8 cellular contexts compared by ENCODE assay signal in the genomic region with DNA sequence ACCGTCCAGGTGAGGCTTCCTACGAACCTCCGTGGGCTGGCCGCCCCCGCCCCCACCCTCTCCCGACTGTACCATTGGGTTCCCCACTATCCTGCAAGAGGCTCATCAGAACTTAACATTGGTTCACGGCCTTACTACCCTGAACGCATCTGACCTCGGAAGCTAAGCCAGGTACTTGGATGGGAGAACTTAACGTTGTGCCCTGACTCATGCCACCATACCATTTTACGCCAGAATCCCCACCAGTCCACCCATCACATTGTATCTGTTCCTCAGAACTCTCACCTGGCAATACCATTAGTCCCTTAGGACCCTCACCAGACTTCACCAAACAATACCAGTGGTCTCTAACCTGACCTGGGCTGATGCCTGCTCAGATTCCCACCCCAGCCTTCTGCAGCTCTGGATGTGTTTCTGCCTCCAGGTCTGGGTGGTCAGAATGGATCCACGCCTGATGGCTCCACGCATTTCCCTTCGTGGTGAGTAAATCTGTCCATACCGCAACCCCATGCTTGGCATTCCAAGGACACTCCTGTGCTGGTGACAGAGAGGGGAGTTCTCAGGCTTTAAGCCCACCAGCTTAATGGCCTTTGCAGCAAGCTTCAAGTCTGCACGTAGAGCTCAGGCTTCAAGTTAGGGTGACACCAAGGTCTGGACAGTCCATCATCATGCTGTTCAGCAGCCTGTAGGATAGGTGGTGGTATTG. TPM values are rescaled to one million over a fixed set of nuclear protein-coding genes. Genes with fewer than 3 reads are reported as not detected.
DNase-seq lines count a peak whose midpoint lies in the region; ATAC-seq and TF ChIP-seq lines count a peak whose summit lies in the region.

No MANE protein-coding gene starts in this region.

- H3K27me3 Mint-ChIP-seq in CD14-positive monocyte (ENCODE audit: low read depth in 3 of 3) = no peaks in the 10 kb centered on the region
- no peaks in the 10 kb centered on the region for H3K27me3 Mint-ChIP-seq in nephron (ENCODE audit: low read depth)

- peaks cover 0 to 2% (median 0%) of the 10 kb centered on the region in 7 donors for H3K9me3 Mint-ChIP-seq in CD14-positive monocyte
- H3K9me3 Mint-ChIP-seq in nephron = no peaks in the 10 kb centered on the region

- H3K4me1 Mint-ChIP-seq in CD14-positive monocyte = peaks cover 69% of the 10 kb centered on the region
- peaks cover 46% of the 10 kb centered on the region for H3K4me1 Mint-ChIP-seq in nephron

- peak overlapping the region; percentile 58 for H3K27ac ChIP-seq in ectodermal cell (ENCODE audit: insufficient read depth, low read depth, low read length, poor library complexity, severe bottlenecking)

- no peak for ATAC-seq in HG03439 (IDR thresholded peaks at IDR 0.05; ENCODE audit: unreplicated experiment)

- no peaks in the 10 kb centered on the region for H3K9me3 ChIP-seq in ectodermal cell (ENCODE audit: control insufficient read depth, low read length)

- no peak for TF ChIP-seq POLR2A in NB4 (IDR thresholded peaks at IDR 0.05; ENCODE audit: extremely low read depth, insufficient read length)

- H3K36me3 ChIP-seq in ectodermal cell (ENCODE audit: control insufficient read depth, insufficient read depth, low read length) = no peaks in the 10 kb centered on the region

- H3K27ac Mint-ChIP-seq in CD14-positive monocyte (peak overlapping the region; percentile 91 to 96 (median 95)), nephron (peak overlapping the region; percentile 49 to 86 (median 85))

- no peak for DNase-seq in CD14-positive monocyte (ENCODE audit: low spot score)
- DNase-seq in NB4 (ENCODE audit: low read depth) = no peak
- no peak for DNase-seq in NCI-H1417 (lab: John Stamatoyannopoulos, UW)
- no peak for DNase-seq in stimulated activated CD4-positive, alpha-beta T cell treated with anti-CD3 and anti-CD28 coated beads, Interleukin-4, amount 100 ng/mL, for 4 hours
- no peak for DNase-seq in stimulated activated CD4-positive, alpha-beta T cell treated with anti-CD3 and anti-CD28 coated beads, Interleukin-15, amount 100 ng/mL, for 24 hours

- H3K4me3 ChIP-seq in NB4 (ENCODE audit: low read depth, low read length) = peak overlapping the region; percentile 84
- peak overlapping the region; percentile 72 for H3K4me3 ChIP-seq in ectodermal cell (ENCODE audit: insufficient read depth, low read depth, low read length)

- H3K27me3 ChIP-seq in ectodermal cell (ENCODE audit: control insufficient read depth, insufficient read depth, low read length, poor library complexity, severe bottlenecking) = no peaks in the 10 kb centered on the region

- WGBS in ectodermal cell, 2 experiments = 57 to 59% methylated on average over 16 of the region's 16 CpGs

- H3K36me3 Mint-ChIP-seq in CD14-positive monocyte (peaks cover 12 to 29% of the 10 kb centered on the region in 2 donors), nephron (ENCODE audit: low read depth) (peaks cover 11% of the 10 kb centered on the region)

- intact Hi-C loops in CD14-positive monocyte (cut with micrococcal nuclease) = loop anchor here (2.0 to 10.0 kb wide), 5 partner anchors 16 to 75 kb away; a partner anchor contains a TSS

- TF ChIP-seq CTCF in CD14-positive monocyte (IDR thresholded peaks at IDR 0.05) = no peak
- TF ChIP-seq CTCF in NB4 (IDR thresholded peaks at IDR 0.05; ENCODE audit: low read depth, low read length) = no peak
- no peak for TF ChIP-seq CTCF in nephron (IDR thresholded peaks at IDR 0.05; ENCODE audit: unreplicated experiment in 3 of 3)

- H3K4me1 ChIP-seq in ectodermal cell (ENCODE audit: control insufficient read depth, insufficient read depth, low read length) = peaks cover 5% of the 10 kb centered on the region

- H3K4me3 Mint-ChIP-seq in CD14-positive monocyte (peak overlapping the region; percentile 87 to 91), nephron (peak overlapping the region; percentile 83 to 98 (median 89))

RNA-seq across cellular contexts. Expression of a gene that starts 0.6 kb away (rescaled TPM):
- 10 to 100 TPM; 22.4 to 26.7 TPM for polyA plus RNA-seq in CD14-positive monocyte
- polyA plus RNA-seq in ectodermal cell (2013, experiment 1 of 4) = 10.3 TPM
- polyA plus RNA-seq in ectodermal cell (2013, experiment 2 of 4) = 9.6 TPM
- polyA plus RNA-seq in ectodermal cell (2013, experiment 3 of 4) = 8.5 TPM
- 9.7 TPM for polyA plus RNA-seq in ectodermal cell (2013, experiment 4 of 4)

RNA-seq across cellular contexts. Expression of a gene that starts 1.0 kb away (rescaled TPM):
- polyA plus RNA-seq in CD14-positive monocyte = 1,000 to 10,000 TPM; 1,179 to 1,306 TPM
- polyA plus RNA-seq in ectodermal cell (2013, experiment 1 of 4) = 397 TPM
- 402 TPM for polyA plus RNA-seq in ectodermal cell (2013, experiment 2 of 4)
- polyA plus RNA-seq in ectodermal cell (2013, experiment 3 of 4) = 357 TPM
- 410 TPM for polyA plus RNA-seq in ectodermal cell (2013, experiment 4 of 4)

RNA-seq across cellular contexts. Expression of a gene that starts 9.5 kb away (rescaled TPM):
- 1 to 10 TPM; 2.0 to 3.1 TPM for polyA plus RNA-seq in CD14-positive monocyte
- 27.6 TPM for polyA plus RNA-seq in ectodermal cell (2013, experiment 1 of 4)
- 24.0 TPM for polyA plus RNA-seq in ectodermal cell (2013, experiment 2 of 4)
- polyA plus RNA-seq in ectodermal cell (2013, experiment 3 of 4) = 29.3 TPM
- 24.2 TPM for polyA plus RNA-seq in ectodermal cell (2013, experiment 4 of 4)

RNA-seq across cellular contexts. Expression of a gene that starts 16.3 kb away (rescaled TPM):
- polyA plus RNA-seq in CD14-positive monocyte = 1 to 10 TPM; 5.0 to 5.6 TPM
- polyA plus RNA-seq in ectodermal cell (2013, experiment 1 of 4) = 16.7 TPM
- polyA plus RNA-seq in ectodermal cell (2013, experiment 2 of 4) = 24.1 TPM
- 18.9 TPM for polyA plus RNA-seq in ectodermal cell (2013, experiment 3 of 4)
- 17.8 TPM for polyA plus RNA-seq in ectodermal cell (2013, experiment 4 of 4)

RNA-seq across cellular contexts. Expression of a gene that starts 54.6 kb away (rescaled TPM):
- 1,000 to 10,000 TPM; 1,394 to 2,105 TPM for polyA plus RNA-seq in CD14-positive monocyte
- polyA plus RNA-seq in ectodermal cell (2013, experiment 1 of 4) = 195 TPM
- 179 TPM for polyA plus RNA-seq in ectodermal cell (2013, experiment 2 of 4)
- 139 TPM for polyA plus RNA-seq in ectodermal cell (2013, experiment 3 of 4)
- polyA plus RNA-seq in ectodermal cell (2013, experiment 4 of 4) = 137 TPM
